ENCODE assay signal across 9 cellular contexts in genomic region chr3:150062492-150062891, GRCh38.
DNase-seq lines count a peak whose midpoint lies in the region; ATAC-seq, FAIRE-seq and TF ChIP-seq lines count a peak whose summit lies in the region.
"Had no signal": no experiment of that assay in that cellular context is flagged by ENCODE, and none has a peak within 500 bp of the region (broad histone marks: within the 10 kb centered on the region; RNA-seq: fewer than 3 reads in every experiment).

No MANE protein-coding gene starts in this region.

- dilution Hi-C loops in keratinocyte (cut with MboI; ENCODE audit: extremely low pct_ligation_motif_present, low sequenced_read_pairs), result no loop called here

- H4K20me1 ChIP-seq in keratinocyte (ENCODE audit: control insufficient read depth, extremely low read depth, insufficient read depth, low read length), result no peaks in the 10 kb centered on the region

- H2AFZ ChIP-seq in keratinocyte (ENCODE audit: control insufficient read depth, low read length), result peak overlapping the region; percentile 79

- no peak overlapping the region for H3K4me3 ChIP-seq in HUES48 (ENCODE audit: low read depth, low read length)
- peak overlapping the region in 2 of 3 donors; percentile 20 to 50 for H3K4me3 ChIP-seq in breast epithelium
- H3K4me3 ChIP-seq in keratinocyte (ENCODE audit: control insufficient read depth in 2 of 3, extremely low read depth in 1 of 3, insufficient read depth in 2 of 3, low read depth in 1 of 3, low read length in 3 of 3), result peak overlapping the region in 2 of 3 experiments; percentile 3 to 23
- H3K4me3 ChIP-seq in stomach, result peak overlapping the region in 2 of 4 donors; percentile 7 to 9

- peak overlapping the region; percentile 21 for H3K27ac ChIP-seq in HUES48 (ENCODE audit: low read depth, low read length)
- peak overlapping the region; percentile 70 to 80 for H3K27ac ChIP-seq in breast epithelium
- peak overlapping the region; percentile 25 for H3K27ac ChIP-seq in keratinocyte (ENCODE audit: control insufficient read depth, insufficient read depth, low read length)
- H3K27ac ChIP-seq in stomach, result peak overlapping the region in 4 of 5 donors; percentile 23 to 69 (median 48)

- H3K9ac ChIP-seq in HUES48 (ENCODE audit: low read depth, low read length) (no peak overlapping the region), keratinocyte (ENCODE audit: control insufficient read depth, extremely low read depth, insufficient read depth, low read length) (peak overlapping the region; percentile 26)

- H3K27me3 ChIP-seq in HUES48 (ENCODE audit: control insufficient read depth, insufficient read depth, low read length), result no peaks in the 10 kb centered on the region
- peaks cover 0 to 7% of the 10 kb centered on the region in 2 donors for H3K27me3 ChIP-seq in breast epithelium
- no peaks in the 10 kb centered on the region for H3K27me3 ChIP-seq in keratinocyte (ENCODE audit: control insufficient read depth, extremely low read depth, insufficient read depth, low read length)
- peaks cover 0 to 7% (median 0%) of the 10 kb centered on the region in 3 donors for H3K27me3 ChIP-seq in stomach

- H3K9me3 Mint-ChIP-seq in nephron progenitor cell, result no peaks in the 10 kb centered on the region

- DNase-seq in breast epithelium (ENCODE audit: low spot score in 2 of 2), result no peak
- DNase-seq in keratinocyte (ENCODE audit: low read depth, low spot score), result no peak
- no peak for DNase-seq in stomach
- no peak for DNase-seq in MV-4-11 (lab: John Stamatoyannopoulos, UW)
- DNase-seq in nephron progenitor cell, result no peak
- DNase-seq in activated CD8-positive, alpha-beta memory T cell treated with anti-CD3 and anti-CD28 coated beads, Interleukin-2, amount 50 U/mL, for 48 hours, result no peak
- DNase-seq: Karpas-422 had no signal

- H3K4me1 ChIP-seq in HUES48 (ENCODE audit: control insufficient read depth, insufficient read depth, low read length) (0 out of 2 replicates have a peak, but pooled peaks cover 7% of the 10 kb centered on the region), breast epithelium (no peaks in the 10 kb centered on the region), keratinocyte (ENCODE audit: control insufficient read depth, extremely low read depth, insufficient read depth, low read length) (peaks cover 10% of the 10 kb centered on the region), stomach (peaks cover 0 to 6% (median 0%) of the 10 kb centered on the region in 4 donors)

- peaks cover 44% of the 10 kb centered on the region for H3K4me1 Mint-ChIP-seq in nephron progenitor cell

- no peak for ATAC-seq in HG03354 (IDR thresholded peaks at IDR 0.05; ENCODE audit: poor library complexity, severe bottlenecking, unreplicated experiment)

- no peak for TF ChIP-seq CTCF in breast epithelium (IDR thresholded peaks at IDR 0.05)
- no peak for TF ChIP-seq CTCF in keratinocyte (optimal IDR thresholded peaks at IDR 0.05 in 1 of 3, IDR thresholded peaks at IDR 0.05 in 1 of 3, conservative IDR thresholded peaks at IDR 0.05 in 1 of 3; ENCODE audit: extremely low read depth in 1 of 3, insufficient read depth in 2 of 3, low read length in 3 of 3)
- no peak for TF ChIP-seq CTCF in stomach (IDR thresholded peaks at IDR 0.05)
- no peak for TF ChIP-seq CTCF in nephron progenitor cell (IDR thresholded peaks at IDR 0.05)

- H3K9me1 ChIP-seq in keratinocyte (ENCODE audit: control insufficient read depth, extremely low read depth, insufficient read depth, low read length), result no peaks in the 10 kb centered on the region

- peak; percentile 80 for FAIRE-seq in keratinocyte (lab: Jason Lieb, UNC)

- WGBS in stomach, 5 donors, result 31 to 62% (median 45%) methylated on average over 6 of the region's 6 CpGs

- no peak overlapping the region for H3K4me3 Mint-ChIP-seq in nephron progenitor cell

- no peaks in the 10 kb centered on the region for H3K36me3 Mint-ChIP-seq in nephron progenitor cell (ENCODE audit: low read depth)

- H3K9me3 ChIP-seq in HUES48 (ENCODE audit: control insufficient read depth, insufficient read depth, low read length), result no peaks in the 10 kb centered on the region
- H3K9me3 ChIP-seq in breast epithelium, result no peaks in the 10 kb centered on the region
- H3K9me3 ChIP-seq in keratinocyte (ENCODE audit: control insufficient read depth, low read depth, low read length), result no peaks in the 10 kb centered on the region
- H3K9me3 ChIP-seq in stomach, result no peaks in the 10 kb centered on the region

- H3K79me2 ChIP-seq in keratinocyte (ENCODE audit: control insufficient read depth, insufficient read depth, low read length), result no peaks in the 10 kb centered on the region

- intact Hi-C loops in breast epithelium (cut with DNase I; ENCODE audit: low total_unique reads) (loop anchor here (5.0 kb wide), 1 partner anchor 385 kb away; no protein-coding TSS in a partner anchor), stomach (cut with DNase I; ENCODE audit: low total_unique reads) (no loop called here)

- H3K36me3 ChIP-seq in HUES48 (ENCODE audit: control insufficient read depth, insufficient read depth, low read length) (no peaks in the 10 kb centered on the region), breast epithelium (no peaks in the 10 kb centered on the region), keratinocyte (ENCODE audit: control insufficient read depth in 2 of 2, extremely low read depth in 1 of 2, insufficient read depth in 2 of 2, low read length in 2 of 2) (no peaks in the 10 kb centered on the region), stomach (no peaks in the 10 kb centered on the region)

- H3K4me2 ChIP-seq in keratinocyte (ENCODE audit: control insufficient read depth, extremely low read depth, insufficient read depth, low read depth, low read length), result peak overlapping the region; percentile 74

- TF ChIP-seq POLR2A in breast epithelium (IDR thresholded peaks at IDR 0.05) (no peak), stomach (IDR thresholded peaks at IDR 0.05) (no peak)

- no peaks in the 10 kb centered on the region for H3K27me3 Mint-ChIP-seq in nephron progenitor cell (ENCODE audit: low read depth, poor library complexity)

- no peak for TF ChIP-seq EP300 in stomach (IDR thresholded peaks at IDR 0.05)

- no peak overlapping the region for H3K27ac Mint-ChIP-seq in nephron progenitor cell

Comparison
In these comparisons a context has a peak if more than half of its experiments do, and no peak if none do; other contexts are left out.
1. H3K27ac ChIP-seq: peak in every context shown above with its lines; median percentile 75 in breast epithelium; 48 in stomach; 25 in keratinocyte; 21 in HUES48.